Comparison of ENCODE assay signal across 30 cellular contexts in genomic region chr10:23630880-23631279, GRCh38.
DNase-seq lines count a peak whose midpoint lies in the region; ATAC-seq and TF ChIP-seq lines count a peak whose summit lies in the region.
"Had no signal": no experiment of that assay in that cellular context is flagged by ENCODE, and none has a peak within 500 bp of the region (broad histone marks: within the 10 kb centered on the region; RNA-seq: fewer than 3 reads in every experiment).

No MANE protein-coding gene starts in this region.

- H3K36me3 Mint-ChIP-seq in WTC11: no peaks in the 10 kb centered on the region
- peaks cover 8% of the 10 kb centered on the region for H3K36me3 Mint-ChIP-seq in natural killer cell
- no peaks in the 10 kb centered on the region for H3K36me3 Mint-ChIP-seq in T-helper 2 cell treated with Interferon-gamma antibody and Interleukin-4, amounts not matched to agents 5 μg/mL and 100 μg/mL, for 36 hours (ENCODE audit: low read depth)

- CTCF ChIA-PET in WTC11 (lab: Charles Lee): interaction anchor here (0.7 to 1.1 kb wide), 2 partner anchors 10 to 25 kb away, joined by 3 to 5 read pairs; no protein-coding TSS in a partner anchor

- TF ChIP-seq CTCF in WTC11 (IDR thresholded peaks at IDR 0.05) (no peak), natural killer cell (IDR thresholded peaks at IDR 0.05) (no peak), upper lobe of right lung (IDR thresholded peaks at IDR 0.05) (no peak)

- H3K4me1 Mint-ChIP-seq in WTC11 (peaks cover 8% of the 10 kb centered on the region), natural killer cell (no peaks in the 10 kb centered on the region)
- H3K4me1 Mint-ChIP-seq in T-helper 2 cell treated with Interferon-gamma antibody and Interleukin-4, amounts not matched to agents 5 μg/mL and 100 μg/mL, for 36 hours (ENCODE audit: low read depth): no peaks in the 10 kb centered on the region
- H3K4me1 Mint-ChIP-seq: activated CD4-positive, alpha-beta T cell treated with anti-CD3 and anti-CD28 coated beads, Interleukin-2, amount 10 ng/mL, durations not matched to agents 7 days and 5 days; activated naive CD8-positive, alpha-beta T cell treated with anti-CD3 and anti-CD28 coated beads for 36 hours; naive thymus-derived CD8-positive, alpha-beta T cell had no signal

- H3K36me3 ChIP-seq in upper lobe of right lung: no peaks in the 10 kb centered on the region
- H3K36me3 ChIP-seq: ascending aorta; BLaER1 treated with 17β-estradiol and CSF1 and Interleukin-3, amounts not matched to agents 10 nM and 100 nM; cardiac muscle cell; colonic mucosa; suprapubic skin; WERI-Rb-1 had no signal

- H3K27me3 Mint-ChIP-seq in WTC11 (ENCODE audit: low read depth) (no peaks in the 10 kb centered on the region), natural killer cell (ENCODE audit: low read depth in 2 of 2) (no peaks in the 10 kb centered on the region)
- H3K27me3 Mint-ChIP-seq in T-helper 2 cell treated with Interferon-gamma antibody and Interleukin-4, amounts not matched to agents 5 μg/mL and 100 μg/mL, for 36 hours (ENCODE audit: low read depth): no peaks in the 10 kb centered on the region
- H3K27me3 Mint-ChIP-seq: activated naive CD8-positive, alpha-beta T cell treated with anti-CD3 and anti-CD28 coated beads for 36 hours had no signal

- H3K27ac Mint-ChIP-seq in WTC11 (no peak overlapping the region), natural killer cell (no peak overlapping the region)
- H3K27ac Mint-ChIP-seq in T-helper 2 cell treated with Interferon-gamma antibody and Interleukin-4, amounts not matched to agents 5 μg/mL and 100 μg/mL, for 36 hours: no peak overlapping the region
- H3K27ac Mint-ChIP-seq: activated CD4-positive, alpha-beta T cell treated with anti-CD3 and anti-CD28 coated beads, Interleukin-2, amount 10 ng/mL, durations not matched to agents 7 days and 5 days; activated naive CD8-positive, alpha-beta T cell treated with anti-CD3 and anti-CD28 coated beads for 36 hours had no signal

- intact Hi-C loops in natural killer cell (cut with micrococcal nuclease) (no loop called here), upper lobe of right lung (cut with DNase I) (no loop called here)

- no peaks in the 10 kb centered on the region for H3K9me3 ChIP-seq in upper lobe of right lung
- H3K9me3 ChIP-seq: colonic mucosa had no signal

- H3K4me3 Mint-ChIP-seq in WTC11 (no peak overlapping the region), natural killer cell (no peak overlapping the region)
- H3K4me3 Mint-ChIP-seq in T-helper 2 cell treated with Interferon-gamma antibody and Interleukin-4, amounts not matched to agents 5 μg/mL and 100 μg/mL, for 36 hours: no peak overlapping the region
- H3K4me3 Mint-ChIP-seq: activated CD4-positive, alpha-beta T cell treated with anti-CD3 and anti-CD28 coated beads, Interleukin-2, amount 10 ng/mL, durations not matched to agents 7 days and 5 days; activated naive CD8-positive, alpha-beta T cell treated with anti-CD3 and anti-CD28 coated beads for 36 hours; activated T-cell treated with anti-CD3 and anti-CD28 coated beads, Interleukin-2, amount 50 U/mL, for 4 hours; naive thymus-derived CD8-positive, alpha-beta T cell had no signal

- H3K27ac ChIP-seq in upper lobe of right lung: no peak overlapping the region
- H3K27ac ChIP-seq: ascending aorta; BLaER1 treated with 17β-estradiol and CSF1 and Interleukin-3, amounts not matched to agents 10 nM and 100 nM; cardiac muscle cell; colonic mucosa; suprapubic skin; WERI-Rb-1 had no signal

- no peaks in the 10 kb centered on the region for H3K27me3 ChIP-seq in upper lobe of right lung
- H3K27me3 ChIP-seq: ascending aorta; BLaER1 treated with 17β-estradiol and CSF1 and Interleukin-3, amounts not matched to agents 10 nM and 100 nM; cardiac muscle cell; colonic mucosa; suprapubic skin had no signal

- POLR2A ChIA-PET in WTC11 (lab: Charles Lee): no interaction called here

- H3K4me3 ChIP-seq in upper lobe of right lung: no peak overlapping the region
- H3K4me3 ChIP-seq: ascending aorta; BLaER1 treated with 17β-estradiol and CSF1 and Interleukin-3, amounts not matched to agents 10 nM and 100 nM; cardiac muscle cell; colonic mucosa; suprapubic skin had no signal

- no peaks in the 10 kb centered on the region for H3K4me1 ChIP-seq in upper lobe of right lung
- H3K4me1 ChIP-seq: ascending aorta; BLaER1 treated with 17β-estradiol and CSF1 and Interleukin-3, amounts not matched to agents 10 nM and 100 nM; colonic mucosa; suprapubic skin had no signal

- H3K9me3 Mint-ChIP-seq in WTC11 (peaks cover 8% of the 10 kb centered on the region), natural killer cell (peaks cover 3 to 4% of the 10 kb centered on the region in 2 donors)
- H3K9me3 Mint-ChIP-seq in T-helper 2 cell treated with Interferon-gamma antibody and Interleukin-4, amounts not matched to agents 5 μg/mL and 100 μg/mL, for 36 hours: no peaks in the 10 kb centered on the region
- H3K9me3 Mint-ChIP-seq: activated CD4-positive, alpha-beta T cell treated with anti-CD3 and anti-CD28 coated beads, Interleukin-2, amount 10 ng/mL, durations not matched to agents 7 days and 5 days had no signal

- peak; percentile 75 for ATAC-seq in WTC11
- ATAC-seq in natural killer cell: no peak
- no peak for ATAC-seq in upper lobe of right lung
- ATAC-seq: activated T-cell treated with anti-CD3 and anti-CD28 coated beads, Interleukin-2, amount 50 U/mL, for 4 hours; naive thymus-derived CD8-positive, alpha-beta T cell had no signal

- DNase-seq in ELF-1 (ENCODE audit: low read depth, low spot score) (peak; percentile 1), WTC11 (ENCODE audit: low spot score) (no peak), iris pigment epithelial cell (ENCODE audit: low read depth) (peak; percentile 1), renal cortical epithelial cell (ENCODE audit: low read depth) (peak; percentile 75), natural killer cell (no peak), upper lobe of right lung (no peak), NCI-H2081 (lab: John Stamatoyannopoulos, UW) (no peak)
- DNase-seq in T-helper 2 cell treated with Interferon-gamma antibody and Interleukin-4, amounts not matched to agents 5 μg/mL and 100 μg/mL, for 36 hours (ENCODE audit: low spot score): no peak
- DNase-seq: activated CD4-positive, alpha-beta T cell treated with anti-CD3 and anti-CD28 coated beads, Interleukin-2, amount 10 ng/mL, durations not matched to agents 7 days and 5 days; activated gamma-delta T cell; activated naive CD8-positive, alpha-beta T cell treated with anti-CD3 and anti-CD28 coated beads for 36 hours; activated T-cell treated with anti-CD3 and anti-CD28 coated beads, Interleukin-2, amount 50 U/mL, for 4 hours; colonic mucosa; effector CD4-positive, alpha-beta T cell; foreskin fibroblast; Karpas-422; naive thymus-derived CD8-positive, alpha-beta T cell; NCI-H1417; NCI-H2029 treated with DMSO at 0.1 percent for 48 hours; NCI-H526 treated with DMSO at 0.1 percent for 48 hours; retina; SHP77; small intestine; stimulated activated naive CD4-positive, alpha-beta T cell treated with Interleukin-2 at 50 U/mL for 16 hours; T1000; WERI-Rb-1 had no signal

TF ChIP-seq in WTC11, 78 proteins besides CTCF, POLR2A, EP300 and RAD21:
- TF ChIP-seq TCF7 (CRISPR knock-in tag; IDR thresholded peaks at IDR 0.05; ENCODE audit: low read depth) (no peak), ELF4 (CRISPR knock-in tag; IDR thresholded peaks at IDR 0.05; ENCODE audit: low read depth) (no peak), NR2C2 (CRISPR knock-in tag; IDR thresholded peaks at IDR 0.05) (no peak), PREB (CRISPR knock-in tag; IDR thresholded peaks at IDR 0.05; ENCODE audit: borderline replicate concordance) (no peak), MAX (CRISPR knock-in tag; IDR thresholded peaks at IDR 0.05) (no peak), ZNF317 (CRISPR knock-in tag; IDR thresholded peaks at IDR 0.05; ENCODE audit: borderline replicate concordance, low read depth) (no peak), ERG (CRISPR knock-in tag; IDR thresholded peaks at IDR 0.05) (no peak), ZNF263 (CRISPR knock-in tag; IDR thresholded peaks at IDR 0.05; ENCODE audit: low read depth) (no peak), MYBL2 (CRISPR knock-in tag; IDR thresholded peaks at IDR 0.05) (no peak), ZNF423 (CRISPR knock-in tag; IDR thresholded peaks at IDR 0.05) (no peak), E2F4 (CRISPR knock-in tag; IDR thresholded peaks at IDR 0.05; ENCODE audit: borderline replicate concordance, low read depth) (no peak), TEAD1 (CRISPR knock-in tag; IDR thresholded peaks at IDR 0.05) (no peak)

Comparison
In these comparisons a context has a peak if more than half of its experiments do, and no peak if none do; other contexts are left out.
1. DNase-seq: peak in ELF-1 (single experiment), iris pigment epithelial cell (single experiment) and renal cortical epithelial cell (single experiment); none in WTC11 (single experiment), natural killer cell (single experiment), upper lobe of right lung (single experiment), NCI-H2081 (0 of 2) and T-helper 2 cell treated with Interferon-gamma antibody and Interleukin-4, amounts not matched to agents 5 μg/mL and 100 μg/mL, for 36 hours (single experiment).